ENCODE assay signal across 20 cellular contexts in the genomic region with DNA sequence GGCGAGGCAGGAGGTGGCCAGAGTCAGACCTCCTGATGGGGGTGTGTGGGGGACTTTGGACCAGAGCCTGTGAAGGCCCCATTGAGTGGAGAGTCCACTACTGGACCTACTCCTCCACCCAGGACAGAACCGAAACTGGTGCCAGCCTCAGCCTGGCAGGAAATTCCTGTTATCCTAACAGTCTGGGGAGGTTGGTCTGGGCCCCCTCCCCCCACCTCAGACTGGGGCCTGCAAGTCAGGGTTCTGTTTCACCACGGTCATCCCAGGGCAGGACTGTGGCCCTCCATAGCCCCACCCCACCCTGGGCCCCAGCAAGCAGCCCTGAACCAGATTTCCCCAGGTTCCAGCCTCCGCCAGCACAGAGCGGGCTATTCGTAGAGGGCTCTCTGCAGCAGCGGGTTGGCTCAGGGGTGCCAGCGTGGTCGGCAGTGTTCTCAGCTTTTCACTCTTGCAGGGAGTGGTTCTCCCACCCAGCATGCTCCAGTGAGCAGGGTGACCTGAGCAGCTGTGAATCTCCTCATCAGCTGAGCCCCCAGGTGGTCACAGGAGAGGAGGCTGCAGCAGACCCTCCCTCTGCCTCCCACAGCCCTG.
DNase-seq lines count a peak whose midpoint lies in the region; ATAC-seq and TF ChIP-seq lines count a peak whose summit lies in the region.
"Had no signal": no experiment of that assay in that cellular context is flagged by ENCODE, and none has a peak within 500 bp of the region (broad histone marks: within the 10 kb centered on the region; RNA-seq: fewer than 3 reads in every experiment).

No MANE protein-coding gene starts in this region.

- no peaks in the 10 kb centered on the region for H3K36me3 ChIP-seq in mucosa of descending colon (ENCODE audit: low read depth)

- no peaks in the 10 kb centered on the region for H3K4me1 Mint-ChIP-seq in activated naive CD8-positive, alpha-beta T cell treated with anti-CD3 and anti-CD28 coated beads for 36 hours
- H3K4me1 Mint-ChIP-seq: CD4-positive, CD25-positive, alpha-beta regulatory T cell had no signal

- intact Hi-C loops in mucosa of descending colon (cut with DNase I, micrococcal nuclease) = no loop called here

- H3K4me1 ChIP-seq in mucosa of descending colon (ENCODE audit: low read depth) = peaks cover 14% of the 10 kb centered on the region
- H3K4me1 ChIP-seq: Caco-2 had no signal

- no peak overlapping the region for H3K4me3 ChIP-seq in mucosa of descending colon
- H3K4me3 ChIP-seq: GM23248 had no signal

- no peak for ATAC-seq in mucosa of descending colon
- no peak for ATAC-seq in GM18502 (IDR thresholded peaks at IDR 0.05; ENCODE audit: poor library complexity, unreplicated experiment)

- no peak overlapping the region for H3K4me3 Mint-ChIP-seq in activated naive CD8-positive, alpha-beta T cell treated with anti-CD3 and anti-CD28 coated beads for 36 hours
- H3K4me3 Mint-ChIP-seq: CD4-positive, CD25-positive, alpha-beta regulatory T cell had no signal

- H3K36me3 Mint-ChIP-seq in activated naive CD8-positive, alpha-beta T cell treated with anti-CD3 and anti-CD28 coated beads for 36 hours = no peaks in the 10 kb centered on the region
- H3K36me3 Mint-ChIP-seq: CD4-positive, CD25-positive, alpha-beta regulatory T cell had no signal

- no peaks in the 10 kb centered on the region for H3K9me3 ChIP-seq in mucosa of descending colon
- H3K9me3 ChIP-seq: Caco-2 had no signal

- no peaks in the 10 kb centered on the region for H3K27me3 Mint-ChIP-seq in activated naive CD8-positive, alpha-beta T cell treated with anti-CD3 and anti-CD28 coated beads for 36 hours

- no peaks in the 10 kb centered on the region for H3K9me3 Mint-ChIP-seq in activated naive CD8-positive, alpha-beta T cell treated with anti-CD3 and anti-CD28 coated beads for 36 hours
- H3K9me3 Mint-ChIP-seq: CD4-positive, CD25-positive, alpha-beta regulatory T cell had no signal

- no peak for TF ChIP-seq CTCF in mucosa of descending colon (IDR thresholded peaks at IDR 0.05)

- H3K27ac Mint-ChIP-seq in activated naive CD8-positive, alpha-beta T cell treated with anti-CD3 and anti-CD28 coated beads for 36 hours = no peak overlapping the region

- DNase-seq in activated effector memory CD4-positive, alpha-beta T cell treated with anti-CD3 and anti-CD28 coated beads, Interleukin-2, amount 50 U/mL, for 16 hours = peak; percentile 50
- no peak for DNase-seq in activated effector memory CD4-positive, alpha-beta T cell treated with Interleukin-2 at 50 U/mL for 16 hours
- DNase-seq in islet precursor cell = peak; percentile 42
- peak in 2 of 3 donors; percentile 43 to 46 for DNase-seq in mucosa of descending colon
- DNase-seq in NCI-H1436 treated with DMSO at 0.1 percent for 48 hours (lab: John Stamatoyannopoulos, UW) = no peak
- no peak for DNase-seq in COLO829 (ENCODE audit: low spot score)
- DNase-seq in activated naive CD8-positive, alpha-beta T cell treated with anti-CD3 and anti-CD28 coated beads for 36 hours = no peak
- DNase-seq: 8988T; Caco-2; CD4-positive, CD25-positive, alpha-beta regulatory T cell; DMS153; GF-D8; GM23248; MV-4-11; NCI-H187; NCI-H2107; NCI-H2227 treated with DMSO at 0.1 percent for 48 hours; NCI-H510A treated with DMSO at 0.1 percent for 48 hours; SHP77 had no signal

Comparison
In these comparisons a context has a peak if more than half of its experiments do, and no peak if none do; other contexts are left out.
1. DNase-seq: peak in activated effector memory CD4-positive, alpha-beta T cell treated with anti-CD3 and anti-CD28 coated beads, Interleukin-2, amount 50 U/mL, for 16 hours (single experiment), islet precursor cell (single experiment) and mucosa of descending colon (2 of 3); none in activated effector memory CD4-positive, alpha-beta T cell treated with Interleukin-2 at 50 U/mL for 16 hours (single experiment), NCI-H1436 treated with DMSO at 0.1 percent for 48 hours (single experiment), COLO829 (single experiment) and activated naive CD8-positive, alpha-beta T cell treated with anti-CD3 and anti-CD28 coated beads for 36 hours (single experiment).